8 cellular contexts compared by ENCODE assay signal in genomic region chr20:3420211-3420707, GRCh38. TPM values are rescaled to one million over a fixed set of nuclear protein-coding genes. Genes with fewer than 3 reads are reported as not detected.
DNase-seq lines count a peak whose midpoint lies in the region; ATAC-seq and TF ChIP-seq lines count a peak whose summit lies in the region.

No MANE protein-coding gene starts in this region.

- ATAC-seq in HG02610 (IDR thresholded peaks at IDR 0.05; ENCODE audit: unreplicated experiment) (peak; percentile 72), GM19324 (IDR thresholded peaks at IDR 0.05; ENCODE audit: low FRiP score, unreplicated experiment) (no peak)

- no peaks in the 10 kb centered on the region for H3K9me3 Mint-ChIP-seq in activated T-cell treated with anti-CD3 and anti-CD28 coated beads, Interleukin-2, amount 50 U/mL, for 24 hours

- H3K27ac Mint-ChIP-seq in activated T-cell treated with anti-CD3 and anti-CD28 coated beads, Interleukin-2, amount 50 U/mL, for 24 hours: peak overlapping the region; percentile 87

- peaks cover 9% of the 10 kb centered on the region for H3K4me1 Mint-ChIP-seq in activated T-cell treated with anti-CD3 and anti-CD28 coated beads, Interleukin-2, amount 50 U/mL, for 24 hours (ENCODE audit: low read depth)

- 39 to 46% methylated on average over 3 of the region's 3 CpGs for WGBS in thyroid gland, 2 donors

- no peak for TF ChIP-seq POLR2A in thyroid gland (IDR thresholded peaks at IDR 0.05)

- H3K9me3 ChIP-seq in thyroid gland: no peaks in the 10 kb centered on the region

- no peaks in the 10 kb centered on the region for H3K27me3 ChIP-seq in thyroid gland

- H3K4me3 Mint-ChIP-seq in activated T-cell treated with anti-CD3 and anti-CD28 coated beads, Interleukin-2, amount 50 U/mL, for 24 hours: peak overlapping the region; percentile 15

- intact Hi-C loops in thyroid gland (cut with DNase I): no loop called here

- H3K36me3 Mint-ChIP-seq in activated T-cell treated with anti-CD3 and anti-CD28 coated beads, Interleukin-2, amount 50 U/mL, for 24 hours (ENCODE audit: low read depth): no peaks in the 10 kb centered on the region

- peaks cover 0 to 11% of the 10 kb centered on the region in 2 donors for H3K4me1 ChIP-seq in thyroid gland

- H3K27ac ChIP-seq in thyroid gland: peak overlapping the region in 2 of 3 donors; percentile 31 to 63

- DNase-seq in NCI-H1694 treated with DMSO at 0.1 percent for 48 hours (lab: John Stamatoyannopoulos, UW) (peak; percentile 19), NCI-H1694 (lab: John Stamatoyannopoulos, UW) (no peak), NCI-H1105 (lab: John Stamatoyannopoulos, UW) (peak; percentile 55), iris pigment epithelial cell (ENCODE audit: low read depth) (peak; percentile 82), thyroid gland (peak; percentile 82)
- peak; percentile 37 for DNase-seq in activated T-cell treated with anti-CD3 and anti-CD28 coated beads, Interleukin-2, amount 50 U/mL, for 24 hours

- H3K4me3 ChIP-seq in thyroid gland (replicated peaks in 1 of 3): no peak overlapping the region

- no peaks in the 10 kb centered on the region for H3K36me3 ChIP-seq in thyroid gland

- H3K27me3 Mint-ChIP-seq in activated T-cell treated with anti-CD3 and anti-CD28 coated beads, Interleukin-2, amount 50 U/mL, for 24 hours: peaks cover 2% of the 10 kb centered on the region

- TF ChIP-seq CTCF in thyroid gland (IDR thresholded peaks at IDR 0.05): no peak

RNA-seq across cellular contexts. Expression of gene DNAAF9, which starts 12.8 kb away (rescaled TPM):
- 10 to 100 TPM; 18.0 to 29.8 (median 22.5) TPM for total RNA-seq in thyroid gland

RNA-seq across cellular contexts. Expression of gene ATRN, which starts 50.6 kb away (rescaled TPM):
- 10 to 100 TPM; 43.0 to 81.8 (median 61.4) TPM for total RNA-seq in thyroid gland
